In genomic region chr19:48170817-48171347, GRCh38 we compare ENCODE assay signal across 8 cellular contexts. TPM values are rescaled to one million over a fixed set of nuclear protein-coding genes. Genes with fewer than 3 reads are reported as not detected.
DNase-seq lines count a peak whose midpoint lies in the region; ATAC-seq, FAIRE-seq and TF ChIP-seq lines count a peak whose summit lies in the region.

No MANE protein-coding gene starts in this region.

- H3K4me3 ChIP-seq in CD8-positive, alpha-beta memory T cell (ENCODE audit: low read length) = peak overlapping the region; percentile 98
- peak overlapping the region; percentile 84 for H3K4me3 ChIP-seq in IMR-90 (ENCODE audit: insufficient read depth, low read depth, low read length)
- H3K4me3 ChIP-seq in breast epithelium = peak overlapping the region; percentile 59 to 89 (median 81)

- FAIRE-seq in urothelium cell line (lab: Jason Lieb, UNC) = peak; percentile 23
- FAIRE-seq in H54 (lab: Jason Lieb, UNC) = no peak

- ATAC-seq in IMR-90 (ENCODE audit: low read depth) = peak; percentile 1; the same call in 1 of the 2 replicates
- ATAC-seq in HG03460 (IDR thresholded peaks at IDR 0.05; ENCODE audit: unreplicated experiment) = no peak

- DNase-seq in CD8-positive, alpha-beta memory T cell = no peak
- DNase-seq in IMR-90 (no peak), breast epithelium (ENCODE audit: low spot score in 2 of 2) (no peak), mesothelial cell of epicardium (ENCODE audit: low spot score in 2 of 2, unreplicated experiment in 2 of 2) (no peak), urothelium cell line (ENCODE audit: low spot score) (no peak), H54 (ENCODE audit: insufficient read length, low spot score) (no peak), NCI-H774 (lab: John Stamatoyannopoulos, UW) (no peak)

- peaks cover 19% of the 10 kb centered on the region for H3K4me1 ChIP-seq in CD8-positive, alpha-beta memory T cell (ENCODE audit: insufficient read depth, low read length)
- H3K4me1 ChIP-seq in IMR-90 (ENCODE audit: control insufficient read depth, insufficient read depth, low read length) (peaks cover 2% of the 10 kb centered on the region), breast epithelium (peaks cover 0 to 6% of the 10 kb centered on the region in 2 donors)

- H3K4ac ChIP-seq in IMR-90 (ENCODE audit: low read depth, low read length) = peak overlapping the region; percentile 88

- no peaks in the 10 kb centered on the region for H3K27me3 Mint-ChIP-seq in CD8-positive, alpha-beta memory T cell
- no peaks in the 10 kb centered on the region for H3K27me3 Mint-ChIP-seq in mesothelial cell of epicardium (ENCODE audit: low read depth)

- no peaks in the 10 kb centered on the region for H3K9me3 Mint-ChIP-seq in CD8-positive, alpha-beta memory T cell
- H3K9me3 Mint-ChIP-seq in mesothelial cell of epicardium = no peaks in the 10 kb centered on the region

- peaks cover 3 to 35% (median 15%) of the 10 kb centered on the region in 3 donors for H3K36me3 Mint-ChIP-seq in CD8-positive, alpha-beta memory T cell
- peaks cover 22% of the 10 kb centered on the region for H3K36me3 Mint-ChIP-seq in mesothelial cell of epicardium

- H3K4me1 Mint-ChIP-seq in CD8-positive, alpha-beta memory T cell = peaks cover 26 to 36% (median 31%) of the 10 kb centered on the region in 3 donors
- H3K4me1 Mint-ChIP-seq in mesothelial cell of epicardium = peaks cover 18% of the 10 kb centered on the region

- TF ChIP-seq CTCF in IMR-90 (conservative IDR thresholded peaks at IDR 0.05; ENCODE audit: low read depth, low read length) = no peak
- no peak for TF ChIP-seq CTCF in breast epithelium (IDR thresholded peaks at IDR 0.05)
- no peak for TF ChIP-seq CTCF in mesothelial cell of epicardium (IDR thresholded peaks at IDR 0.05; ENCODE audit: unreplicated experiment)

- dilution Hi-C loops in IMR-90 (cut with HindIII; ENCODE audit: low sequenced_read_pairs, unreplicated experiment) = no loop called here

- no peak overlapping the region for H2BK20ac ChIP-seq in IMR-90 (ENCODE audit: low read depth, low read length)

- 0% methylated on average over 20 of the region's 21 CpGs; no CpG with 5 or more reads in 1 of the 2 experiments for WGBS in IMR-90 (ENCODE audit: extremely low coverage in 2 of 2, insufficient read length in 1 of 2), 2 experiments

- peak overlapping the region; percentile 100 for H2AFZ ChIP-seq in IMR-90 (replicated peaks; ENCODE audit: low read length, poor library complexity)

- H3K23ac ChIP-seq in IMR-90 (ENCODE audit: low read depth, low read length) = peak overlapping the region; percentile 76

- peak overlapping the region; percentile 80 for H4K5ac ChIP-seq in IMR-90 (ENCODE audit: low read depth, low read length)

- H3K14ac ChIP-seq in IMR-90 (replicated peaks; ENCODE audit: low read depth, low read length) = peak overlapping the region; percentile 77

- 0 out of 2 replicates have a peak overlapping the region, but pooled peaks have one; percentile 4 for H3K56ac ChIP-seq in IMR-90 (ENCODE audit: extremely low read depth, insufficient read depth, low read length)

- H3K4me2 ChIP-seq in IMR-90 (ENCODE audit: low read depth, low read length) = peak overlapping the region; percentile 99

- H3K4me3 Mint-ChIP-seq in CD8-positive, alpha-beta memory T cell = peak overlapping the region; percentile 89 to 99 (median 96)
- H3K4me3 Mint-ChIP-seq in mesothelial cell of epicardium = peak overlapping the region; percentile 96

- H3K9me3 ChIP-seq in CD8-positive, alpha-beta memory T cell (ENCODE audit: low read length) = no peaks in the 10 kb centered on the region
- no peaks in the 10 kb centered on the region for H3K9me3 ChIP-seq in IMR-90 (ENCODE audit: control insufficient read depth, insufficient read depth, low read length)
- no peaks in the 10 kb centered on the region for H3K9me3 ChIP-seq in breast epithelium

- H3K27ac ChIP-seq in CD8-positive, alpha-beta memory T cell (ENCODE audit: low read depth, low read length) = peak overlapping the region; percentile 85
- H3K27ac ChIP-seq in IMR-90 (ENCODE audit: insufficient read depth, low read length) = peak overlapping the region; percentile 68
- peak overlapping the region; percentile 93 to 94 for H3K27ac ChIP-seq in breast epithelium

- no peak for TF ChIP-seq POLR2A in IMR-90 (IDR thresholded peaks at IDR 0.05; ENCODE audit: low read depth, low read length)
- TF ChIP-seq POLR2A in breast epithelium (IDR thresholded peaks at IDR 0.05) = no peak
- no peak for TF ChIP-seq POLR2A in H54 (IDR thresholded peaks at IDR 0.05; ENCODE audit: low read depth, low read length)

- H3K9ac ChIP-seq in IMR-90 (ENCODE audit: low read depth, low read length) = peak overlapping the region; percentile 71

- no peak for TF ChIP-seq RAD21 in IMR-90 (IDR thresholded peaks at IDR 0.05; ENCODE audit: low read length)

- H3K79me1 ChIP-seq in IMR-90 (ENCODE audit: low read depth in 1 of 2, low read length in 2 of 2) = peaks cover 23 to 50% of the 10 kb centered on the region in 2 experiments

- peaks cover 11% of the 10 kb centered on the region for H3K9me1 ChIP-seq in IMR-90 (ENCODE audit: insufficient read depth, low read length)

- H3K18ac ChIP-seq in IMR-90 (ENCODE audit: low read depth, low read length) = peak overlapping the region; percentile 5; the same call in 1 of the 2 replicates

- H2BK5ac ChIP-seq in IMR-90 (ENCODE audit: low read depth, low read length, poor library complexity, severe bottlenecking) = peak overlapping the region; percentile 54

- H3K27me3 ChIP-seq in CD8-positive, alpha-beta memory T cell (ENCODE audit: insufficient read depth, low read length, poor library complexity, severe bottlenecking) = no peaks in the 10 kb centered on the region
- no peaks in the 10 kb centered on the region for H3K27me3 ChIP-seq in IMR-90 (ENCODE audit: control insufficient read depth, insufficient read depth, low read length)
- no peaks in the 10 kb centered on the region for H3K27me3 ChIP-seq in breast epithelium

- peak overlapping the region; percentile 15 to 99 (median 90) for H3K27ac Mint-ChIP-seq in CD8-positive, alpha-beta memory T cell
- peak overlapping the region; percentile 77 for H3K27ac Mint-ChIP-seq in mesothelial cell of epicardium

- H4K20me1 ChIP-seq in IMR-90 (ENCODE audit: insufficient read depth, low read length) = peaks cover 3% of the 10 kb centered on the region; the same call in 1 of the 2 replicates

- intact Hi-C loops in IMR-90 (cut with micrococcal nuclease) (no loop called here), breast epithelium (cut with DNase I; ENCODE audit: low total_unique reads) (no loop called here)

- H4K91ac ChIP-seq in IMR-90 (ENCODE audit: insufficient read depth, low read depth, low read length) = peak overlapping the region; percentile 75

- CTCF ChIA-PET in CD8-positive, alpha-beta memory T cell (lab: Charles Lee) = interaction anchor here (1.0 to 1.1 kb wide), 2 partner anchors 30 to 78 kb away, joined by 3 read pairs; no protein-coding TSS in a partner anchor
- CTCF ChIA-PET in IMR-90 (lab: Yijun Ruan, JAX) = no interaction called here

- POLR2A ChIA-PET in CD8-positive, alpha-beta memory T cell (lab: Charles Lee) = interaction anchor here (0.6 kb wide), 1 partner anchor 452 kb away, joined by 8 read pairs; no protein-coding TSS in a partner anchor
- POLR2A ChIA-PET in IMR-90 (lab: Charles Lee; ENCODE audit: unreplicated experiment) = no interaction called here

- H2BK15ac ChIP-seq in IMR-90 (ENCODE audit: low read depth, low read length) = no peak overlapping the region

- peak overlapping the region; percentile 99 for H2AK9ac ChIP-seq in IMR-90 (replicated peaks; ENCODE audit: low read depth, low read length, poor library complexity)

- peak overlapping the region; percentile 76 for H2AK5ac ChIP-seq in IMR-90 (ENCODE audit: low read depth, low read length)

- H4K8ac ChIP-seq in IMR-90 (ENCODE audit: low read depth in 2 of 2, low read length in 2 of 2) = peak overlapping the region; percentile 28 to 80; a peak in 3 of 4 replicates

- BruUV-seq in IMR-90 (replicated peaks; lab: Mats Ljungman, UMichigan) = no TSS peak

- no peak overlapping the region for H2BK120ac ChIP-seq in IMR-90 (ENCODE audit: low read depth, low read length)

- in situ Hi-C loops in IMR-90 (cut with MboI; ENCODE audit: low sequenced_read_pairs) = no loop called here

- H3K36me3 ChIP-seq in CD8-positive, alpha-beta memory T cell (ENCODE audit: insufficient read depth, low read length) = peaks cover 12% of the 10 kb centered on the region
- H3K36me3 ChIP-seq in IMR-90 (ENCODE audit: control insufficient read depth, insufficient read depth, low read length) = peaks cover 14% of the 10 kb centered on the region
- no peaks in the 10 kb centered on the region for H3K36me3 ChIP-seq in breast epithelium

TF ChIP-seq in IMR-90, 13 proteins besides CTCF, POLR2A, EP300 and RAD21 (continues in another document):
- TF ChIP-seq CEBPB (IDR thresholded peaks at IDR 0.05; ENCODE audit: low read depth, low read length) (no peak), MXI1 (IDR thresholded peaks at IDR 0.05; ENCODE audit: borderline replicate concordance, low read depth, low read length) (no peak), CHD1 (IDR thresholded peaks at IDR 0.05; ENCODE audit: low read depth, low read length) (no peak), ELK1 (IDR thresholded peaks at IDR 0.05; ENCODE audit: borderline replicate concordance, low read depth, low read length) (no peak), RFX5 (IDR thresholded peaks at IDR 0.05; ENCODE audit: low read depth, low read length) (no peak)

RNA-seq across cellular contexts. Expression of gene ZSWIM9, which starts 0.4 kb away (rescaled TPM):
- total RNA-seq in CD8-positive, alpha-beta memory T cell = 1 to 10 TPM; 6.4 to 7.4 TPM
- polyA plus RNA-seq in CD8-positive, alpha-beta memory T cell = 1.9 TPM
- total RNA-seq in IMR-90 (2012; rRNA removed) = 0.54 and 0.56 TPM in 2 replicates
- polyA plus RNA-seq in IMR-90 (2012; rRNA removed) = 2.2 and 3.4 TPM in 2 replicates
- 2.6 and 2.8 TPM in 2 replicates for polyA plus RNA-seq in IMR-90 (2012; cell fraction: cytosol; rRNA removed)
- polyA plus RNA-seq in IMR-90 (2012; cell fraction: nucleus; rRNA removed; ENCODE audit: low replicate concordance) = 2.9 and 3.2 TPM in 2 replicates
- 1 to 10 TPM; 2.9 to 3.9 (median 2.9) TPM for total RNA-seq in breast epithelium
- 9.3 to 11.7 TPM (median 10.2 TPM) in 3 replicates for total RNA-seq in mesothelial cell of epicardium

RNA-seq across cellular contexts. Expression of gene LIG1, which starts 0.7 kb away (rescaled TPM):
- total RNA-seq in CD8-positive, alpha-beta memory T cell = 100 to 1,000 TPM; 129 to 135 TPM
- 24.1 TPM for polyA plus RNA-seq in CD8-positive, alpha-beta memory T cell
- 24.9 and 30.8 TPM in 2 replicates for total RNA-seq in IMR-90 (2012; rRNA removed)
- polyA plus RNA-seq in IMR-90 (2012; rRNA removed) = 33.5 and 34.0 TPM in 2 replicates
- polyA plus RNA-seq in IMR-90 (2012; cell fraction: cytosol; rRNA removed) = 18.0 and 18.4 TPM in 2 replicates
- polyA plus RNA-seq in IMR-90 (2012; cell fraction: nucleus; rRNA removed; ENCODE audit: low replicate concordance) = 60.4 and 99.1 TPM in 2 replicates
- 10 to 100 TPM in 2 of 3 donors, 1 to 10 TPM in 1; 6.1 to 31.8 (median 14.1) TPM for total RNA-seq in breast epithelium
- total RNA-seq in mesothelial cell of epicardium = 62.6 to 72.8 TPM (median 66.5 TPM) in 3 replicates
